In the genomic region with DNA sequence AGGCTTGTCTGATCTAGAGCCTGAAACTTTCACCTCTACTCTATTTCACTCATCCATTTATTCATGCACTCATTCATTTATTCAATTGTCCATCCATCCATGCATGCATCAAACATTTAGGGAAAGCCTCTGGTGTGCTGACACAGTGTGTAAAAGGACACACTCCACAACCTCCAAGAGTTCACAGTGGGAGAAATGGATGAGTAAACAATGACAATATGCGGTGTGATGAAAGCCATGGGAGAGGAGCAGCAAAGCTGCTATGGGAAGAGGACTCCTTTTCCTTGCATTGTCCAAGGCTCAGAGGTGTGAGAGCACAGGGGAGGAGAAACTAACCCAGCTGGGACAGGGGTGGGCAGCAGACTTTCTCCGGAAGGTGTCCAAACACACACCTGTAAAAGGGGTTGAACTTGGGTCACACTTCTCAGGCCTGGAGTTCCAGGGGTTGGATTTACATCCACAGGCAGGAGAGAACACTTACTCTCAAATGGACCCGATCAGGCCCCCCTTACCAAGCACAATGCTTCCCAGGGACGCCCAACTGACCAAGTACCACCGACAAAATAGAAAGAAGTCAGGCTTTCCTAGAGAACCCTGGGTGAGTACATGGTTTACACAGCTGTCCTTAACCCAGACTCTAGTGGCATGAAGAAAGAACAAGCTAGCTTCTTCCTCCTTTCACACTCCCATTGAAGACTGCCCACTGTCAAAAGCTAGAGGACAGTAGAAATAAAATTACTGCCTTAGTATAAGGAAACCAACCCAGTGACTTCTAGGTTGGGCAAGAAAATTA, we compare ENCODE assay signal across 12 cellular contexts. TPM values are rescaled to one million over a fixed set of nuclear protein-coding genes. Genes with fewer than 3 reads are reported as not detected.
A peak's percentile ranks its signal among the peaks of the same experiment; 100 is the strongest.
DNase-seq lines count a peak whose midpoint lies in the region; ATAC-seq and TF ChIP-seq lines count a peak whose summit lies in the region.
"Had no signal": no experiment of that assay in that cellular context is flagged by ENCODE, and none has a peak within 500 bp of the region (broad histone marks: within the 10 kb centered on the region; RNA-seq: fewer than 3 reads in every experiment).

No MANE protein-coding gene starts in this region.

- no peaks in the 10 kb centered on the region for H3K79me2 ChIP-seq in fibroblast of lung (ENCODE audit: control insufficient read depth, insufficient read depth, low read length)

- H3K4me2 ChIP-seq in fibroblast of lung (ENCODE audit: extremely low read depth, insufficient read depth, low read length), result peak overlapping the region; percentile 68

- peak overlapping the region; percentile 71 for H3K27ac ChIP-seq in fibroblast of lung (ENCODE audit: insufficient read depth, low read length)

- H2AFZ ChIP-seq in fibroblast of lung (ENCODE audit: low read length), result no peak overlapping the region

- no peaks in the 10 kb centered on the region for H3K27me3 ChIP-seq in fibroblast of lung (ENCODE audit: control insufficient read depth, insufficient read depth, low read length)

- TF ChIP-seq CTCF in fibroblast of lung (conservative IDR thresholded peaks at IDR 0.05 in 1 of 2, IDR thresholded peaks at IDR 0.05 in 1 of 2; ENCODE audit: low read depth in 1 of 2, low read length in 2 of 2), result no peak

- H3K4me1 ChIP-seq in fibroblast of lung (ENCODE audit: control insufficient read depth, extremely low read depth, insufficient read depth, low read length), result peaks cover 28% of the 10 kb centered on the region

- H3K9me3 ChIP-seq in fibroblast of lung (ENCODE audit: control insufficient read depth, insufficient read depth, low read depth, low read length), result no peaks in the 10 kb centered on the region

- H4K20me1 ChIP-seq in fibroblast of lung (ENCODE audit: control insufficient read depth, extremely low read depth, insufficient read depth, low read length), result no peaks in the 10 kb centered on the region

- DNase-seq in ELR (ENCODE audit: low read depth) (peak; percentile 67), RPMI8226 (peak; percentile 4), fibroblast of lung (ENCODE audit: low read depth in 2 of 2) (peak in 1 of 2 donors; percentile 50), renal cortical epithelial cell (ENCODE audit: low read depth) (peak; percentile 85), SW 1271 (lab: John Stamatoyannopoulos, UW) (no peak), NCI-H510A treated with DMSO at 0.1 percent for 48 hours (lab: John Stamatoyannopoulos, UW) (no peak), islet precursor cell (no peak)
- DNase-seq: activated CD4-positive, alpha-beta T cell treated with anti-CD3 and anti-CD28 coated beads for 1 hour; activated effector memory CD4-positive, alpha-beta T cell treated with anti-CD3 and anti-CD28 coated beads, Interleukin-2, amount 50 U/mL, for 16 hours; DMS153 had no signal

- H3K4me3 ChIP-seq in fibroblast of lung (replicated peaks in 1 of 4; ENCODE audit: control extremely low read depth in 1 of 4, insufficient read depth in 1 of 4, low read depth in 3 of 4, low read length in 4 of 4), result no peak overlapping the region

- H3K36me3 ChIP-seq in fibroblast of lung (ENCODE audit: control insufficient read depth, insufficient read depth, low read length), result no peaks in the 10 kb centered on the region

- no peak overlapping the region for H3K9ac ChIP-seq in fibroblast of lung (ENCODE audit: insufficient read depth, low read length)

- ATAC-seq in HG02759 (IDR thresholded peaks at IDR 0.05; ENCODE audit: unreplicated experiment), result no peak

RNA-seq across cellular contexts. Expression of a gene that starts 21.3 kb away (rescaled TPM):
- total RNA-seq in fibroblast of lung (34.4 and 35.5 TPM in 2 replicates), renal cortical epithelial cell (76.4 and 107 TPM in 2 replicates)
- 125 and 140 TPM in 2 replicates for polyA plus RNA-seq in fibroblast of lung
- polyA plus RNA-seq in fibroblast of lung (2012), result 96.9 and 99.0 TPM in 2 replicates
- polyA minus RNA-seq in fibroblast of lung (ENCODE audit: low replicate concordance), result 62.6 and 168 TPM in 2 replicates

RNA-seq across cellular contexts. Expression of a gene that starts 22.2 kb away (rescaled TPM):
- total RNA-seq in fibroblast of lung (1.8 TPM in 2 replicates), renal cortical epithelial cell (23.4 and 52.8 TPM in 2 replicates)
- 8.7 and 10.3 TPM in 2 replicates for polyA plus RNA-seq in fibroblast of lung
- 6.5 and 7.9 TPM in 2 replicates for polyA plus RNA-seq in fibroblast of lung (2012)
- polyA minus RNA-seq in fibroblast of lung (ENCODE audit: low replicate concordance), result 2.4 and 4.0 TPM in 2 replicates

RNA-seq across cellular contexts. Expression of a gene that starts 35.8 kb away (rescaled TPM):
- total RNA-seq in fibroblast of lung (not detected in 2 replicates), renal cortical epithelial cell (not detected in 2 replicates)
- not detected in 2 replicates for polyA plus RNA-seq in fibroblast of lung
- polyA plus RNA-seq in fibroblast of lung (2012), result not detected in 2 replicates
- not detected in 2 replicates for polyA minus RNA-seq in fibroblast of lung (ENCODE audit: low replicate concordance)
- total RNA-seq: myocyte had no signal

Comparison
In these comparisons a context has a peak if more than half of its experiments do, and no peak if none do; other contexts are left out.
1. DNase-seq: peak in ELR (single experiment), RPMI8226 (single experiment) and renal cortical epithelial cell (single experiment); none in SW 1271 (0 of 2), NCI-H510A treated with DMSO at 0.1 percent for 48 hours (single experiment) and islet precursor cell (single experiment).